25 cellular contexts compared by ENCODE assay signal in genomic region chr17:76893623-76894358, GRCh38. TPM values are rescaled to one million over a fixed set of nuclear protein-coding genes. Genes with fewer than 3 reads are reported as not detected.
A peak's percentile ranks its signal among the peaks of the same experiment; 100 is the strongest.
DNase-seq lines count a peak whose midpoint lies in the region; ATAC-seq and TF ChIP-seq lines count a peak whose summit lies in the region.
"Had no signal": no experiment of that assay in that cellular context is flagged by ENCODE, and none has a peak within 500 bp of the region (broad histone marks: within the 10 kb centered on the region; RNA-seq: fewer than 3 reads in every experiment).

No MANE protein-coding gene starts in this region.

- no peak for TF ChIP-seq CTCF in endothelial cell (IDR thresholded peaks at IDR 0.05; ENCODE audit: unreplicated experiment)

- H3K9me3 Mint-ChIP-seq in endothelial cell (ENCODE audit: unreplicated experiment) = no peaks in the 10 kb centered on the region
- H3K9me3 Mint-ChIP-seq: activated CD4-positive, alpha-beta T cell treated with anti-CD3 and anti-CD28 coated beads, Interleukin-2, amount 10 ng/mL, durations not matched to agents 7 days and 5 days; naive B cell; stimulated activated naive CD8-positive, alpha-beta T cell treated with anti-CD3 and anti-CD28 coated beads, Interleukin-15, amount 100 ng/mL, for 72 hours; type B pancreatic cell had no signal

- no peaks in the 10 kb centered on the region for H3K27me3 Mint-ChIP-seq in endothelial cell (ENCODE audit: unreplicated experiment)
- H3K27me3 Mint-ChIP-seq: activated naive CD8-positive, alpha-beta T cell; naive B cell; stimulated activated naive CD8-positive, alpha-beta T cell treated with anti-CD3 and anti-CD28 coated beads, Interleukin-15, amount 100 ng/mL, for 72 hours; type B pancreatic cell had no signal

- DNase-seq in Ammon's horn (ENCODE audit: low spot score) (peak; percentile 56), NCI-H1092 treated with DMSO at 0.1 percent for 48 hours (lab: John Stamatoyannopoulos, UW) (peak; percentile 75), NCI-H82 treated with DMSO at 0.1 percent for 48 hours (lab: John Stamatoyannopoulos, UW; ENCODE audit: unreplicated experiment) (no peak), endothelial cell (ENCODE audit: low spot score) (no peak)
- DNase-seq: ACHN; activated CD4-positive, alpha-beta T cell treated with anti-CD3 and anti-CD28 coated beads, Interleukin-2, amount 10 ng/mL, durations not matched to agents 7 days and 5 days; cortex of kidney; glutamatergic neuron; H9; left cardiac atrium; mesenchymal stem cell; MM.1S; naive B cell; NCI-H1694 treated with DMSO at 0.1 percent for 48 hours; NCI-H510A treated with DMSO at 0.1 percent for 48 hours; stimulated activated naive CD8-positive, alpha-beta T cell treated with anti-CD3 and anti-CD28 coated beads, Interleukin-15, amount 100 ng/mL, for 72 hours had no signal

- H3K27ac Mint-ChIP-seq in endothelial cell (ENCODE audit: unreplicated experiment) = no peak overlapping the region
- H3K27ac Mint-ChIP-seq: activated CD4-positive, alpha-beta T cell treated with anti-CD3 and anti-CD28 coated beads, Interleukin-2, amount 10 ng/mL, durations not matched to agents 7 days and 5 days; activated naive CD8-positive, alpha-beta T cell; stimulated activated naive CD8-positive, alpha-beta T cell treated with anti-CD3 and anti-CD28 coated beads, Interleukin-15, amount 100 ng/mL, for 72 hours; type B pancreatic cell had no signal

- H3K27me3 ChIP-seq in layer of hippocampus (ENCODE audit: control insufficient read depth, insufficient read depth, low read length) = no peaks in the 10 kb centered on the region

- H3K27ac ChIP-seq in angular gyrus (ENCODE audit: low read depth, low read length) (peak overlapping the region; percentile 51), layer of hippocampus (ENCODE audit: low read depth, low read length) (peak overlapping the region; percentile 78)
- H3K27ac ChIP-seq: C4-2B had no signal

- no peaks in the 10 kb centered on the region for H3K36me3 Mint-ChIP-seq in endothelial cell (ENCODE audit: low read depth, unreplicated experiment)
- H3K36me3 Mint-ChIP-seq: activated naive CD8-positive, alpha-beta T cell; naive B cell had no signal

- no peak overlapping the region for H3K4me3 Mint-ChIP-seq in endothelial cell (ENCODE audit: unreplicated experiment)
- H3K4me3 Mint-ChIP-seq: activated CD4-positive, alpha-beta T cell treated with anti-CD3 and anti-CD28 coated beads, Interleukin-2, amount 10 ng/mL, durations not matched to agents 7 days and 5 days; activated naive CD8-positive, alpha-beta T cell; H9; naive B cell; stimulated activated naive CD8-positive, alpha-beta T cell treated with anti-CD3 and anti-CD28 coated beads, Interleukin-15, amount 100 ng/mL, for 72 hours; type B pancreatic cell had no signal

- H3K4me1 Mint-ChIP-seq in endothelial cell (ENCODE audit: unreplicated experiment) = no peaks in the 10 kb centered on the region
- H3K4me1 Mint-ChIP-seq: activated CD4-positive, alpha-beta T cell treated with anti-CD3 and anti-CD28 coated beads, Interleukin-2, amount 10 ng/mL, durations not matched to agents 7 days and 5 days; naive B cell; stimulated activated naive CD8-positive, alpha-beta T cell treated with anti-CD3 and anti-CD28 coated beads, Interleukin-15, amount 100 ng/mL, for 72 hours had no signal

- ATAC-seq in GM18858 (IDR thresholded peaks at IDR 0.05; ENCODE audit: unreplicated experiment) (no peak), GM21786 (IDR thresholded peaks at IDR 0.05; ENCODE audit: unreplicated experiment) (no peak)
- ATAC-seq: K562; left cardiac atrium; SK-N-SH treated with all-trans-retinoic acid at 6 μM for 48 hours; stimulated activated naive CD8-positive, alpha-beta T cell treated with anti-CD3 and anti-CD28 coated beads, Interleukin-15, amount 100 ng/mL, for 72 hours had no signal

RNA-seq across cellular contexts. Expression of gene MGAT5B, which starts 25.6 kb away (rescaled TPM):
- 6.2 TPM for total RNA-seq in endothelial cell (ENCODE audit: unreplicated experiment)

Comparison
In these comparisons a context has a peak if more than half of its experiments do, and no peak if none do; other contexts are left out.
1. DNase-seq: peak in Ammon's horn (single experiment) and NCI-H1092 treated with DMSO at 0.1 percent for 48 hours (single experiment); none in NCI-H82 treated with DMSO at 0.1 percent for 48 hours (single experiment) and endothelial cell (single experiment).